ENCODE assay signal across 8 cellular contexts in genomic region chr10:101066146-101066889, GRCh38. TPM values are rescaled to one million over a fixed set of nuclear protein-coding genes. Genes with fewer than 3 reads are reported as not detected.
DNase-seq lines count a peak whose midpoint lies in the region; ATAC-seq and TF ChIP-seq lines count a peak whose summit lies in the region.

No MANE protein-coding gene starts in this region.

- H3K4me3 ChIP-seq in NT2/D1 (ENCODE audit: insufficient read length, low read depth) (peak overlapping the region; percentile 53), fibroblast of pulmonary artery (replicated peaks; ENCODE audit: low read depth, low read length) (peak overlapping the region; percentile 42), neural cell (ENCODE audit: low read length) (peak overlapping the region; percentile 66)

- no peak overlapping the region for H2AFZ ChIP-seq in neural cell (ENCODE audit: low read depth, low read length)

- no peak for TF ChIP-seq EP300 in neural cell (conservative IDR thresholded peaks at IDR 0.05; ENCODE audit: poor library complexity, severe bottlenecking)

- H3K4me1 Mint-ChIP-seq in activated T-cell treated with anti-CD3 and anti-CD28 coated beads, Interleukin-2, amount 50 U/mL, for 72 hours (ENCODE audit: low read depth): peaks cover 39% of the 10 kb centered on the region

- H3K36me3 Mint-ChIP-seq in activated T-cell treated with anti-CD3 and anti-CD28 coated beads, Interleukin-2, amount 50 U/mL, for 72 hours (ENCODE audit: insufficient read depth in 2 of 2): no peaks in the 10 kb centered on the region

- H3K27ac Mint-ChIP-seq in activated T-cell treated with anti-CD3 and anti-CD28 coated beads, Interleukin-2, amount 50 U/mL, for 72 hours: no peak overlapping the region

- peaks cover 53% of the 10 kb centered on the region for H3K27me3 ChIP-seq in NT2/D1 (ENCODE audit: insufficient read depth, insufficient read length)
- H3K27me3 ChIP-seq in neural cell (ENCODE audit: insufficient read depth, low read depth, low read length): peaks cover 73% of the 10 kb centered on the region

- H3K9me3 Mint-ChIP-seq in activated T-cell treated with anti-CD3 and anti-CD28 coated beads, Interleukin-2, amount 50 U/mL, for 72 hours: no peaks in the 10 kb centered on the region

- no peaks in the 10 kb centered on the region for H3K79me2 ChIP-seq in neural cell (replicated peaks; ENCODE audit: insufficient read depth, low read length)

- TF ChIP-seq RAD21 in neural cell (conservative IDR thresholded peaks at IDR 0.05): no peak

- peaks cover 14% of the 10 kb centered on the region for H3K4me1 ChIP-seq in NT2/D1 (ENCODE audit: insufficient read depth, insufficient read length)

- H3K9me3 ChIP-seq in NT2/D1 (ENCODE audit: insufficient read depth, low read length): no peaks in the 10 kb centered on the region; the same call in 1 of the 2 replicates
- H3K9me3 ChIP-seq in neural cell (ENCODE audit: low read length): no peaks in the 10 kb centered on the region

- no peaks in the 10 kb centered on the region for H4K20me1 ChIP-seq in neural cell (ENCODE audit: insufficient read depth)

- H3K9ac ChIP-seq in NT2/D1 (ENCODE audit: insufficient read length, low read depth) (peak overlapping the region; percentile 67), neural cell (ENCODE audit: low read length) (no peak overlapping the region)

- H3K4me2 ChIP-seq in neural cell (ENCODE audit: low read length): no peak overlapping the region

- no peaks in the 10 kb centered on the region for H3K9me2 ChIP-seq in neural cell (ENCODE audit: insufficient read depth, low read length)

- peak; percentile 69 for DNase-seq in COLO668 (lab: John Stamatoyannopoulos, UW; ENCODE audit: unreplicated experiment)
- DNase-seq in HCEC 1CT: peak; percentile 78
- no peak for DNase-seq in NT2/D1 (ENCODE audit: low read depth, low spot score)
- DNase-seq in activated T-cell treated with anti-CD3 and anti-CD28 coated beads, Interleukin-2, amount 50 U/mL, for 72 hours: peak; percentile 60 to 66
- DNase-seq in fibroblast of pulmonary artery (ENCODE audit: low read depth): peak; percentile 54
- DNase-seq in kidney glomerular epithelial cell (lab: John Stamatoyannopoulos, UW): no peak

- H3K27me3 Mint-ChIP-seq in activated T-cell treated with anti-CD3 and anti-CD28 coated beads, Interleukin-2, amount 50 U/mL, for 72 hours (ENCODE audit: low read depth): peaks cover 45% of the 10 kb centered on the region

- peak; percentile 53 to 58 for ATAC-seq in activated T-cell treated with anti-CD3 and anti-CD28 coated beads, Interleukin-2, amount 50 U/mL, for 72 hours (replicated peaks in 1 of 2)
- no peak for ATAC-seq in GM18867 (IDR thresholded peaks at IDR 0.05; ENCODE audit: unreplicated experiment)

- no peaks in the 10 kb centered on the region for H3K36me3 ChIP-seq in NT2/D1 (ENCODE audit: insufficient read depth, insufficient read length, low read length)
- no peaks in the 10 kb centered on the region for H3K36me3 ChIP-seq in neural cell (ENCODE audit: insufficient read depth, low read length)

- H3F3A ChIP-seq in neural cell (ENCODE audit: insufficient read depth, low read length, poor library complexity, severe bottlenecking): peaks cover 3% of the 10 kb centered on the region

- no peak overlapping the region for H3K27ac ChIP-seq in neural cell (ENCODE audit: low read length)

- TF ChIP-seq CTCF in fibroblast of pulmonary artery (IDR thresholded peaks at IDR 0.05; ENCODE audit: low read length, missing control alignments): peak; percentile 48
- peak; percentile 41 for TF ChIP-seq CTCF in neural cell (IDR thresholded peaks at IDR 0.05; ENCODE audit: poor library complexity, severe bottlenecking)

- H3K4me3 Mint-ChIP-seq in activated T-cell treated with anti-CD3 and anti-CD28 coated beads, Interleukin-2, amount 50 U/mL, for 72 hours: peak overlapping the region; percentile 85 to 86

TF ChIP-seq in neural cell, 6 proteins besides CTCF, POLR2A, EP300 and RAD21:
- TF ChIP-seq EZH2 (IDR thresholded peaks at IDR 0.05; ENCODE audit: borderline replicate concordance, insufficient read depth, low read length, poor library complexity, severe bottlenecking): no peak
- no peak for TF ChIP-seq TAF1 (IDR thresholded peaks at IDR 0.05; ENCODE audit: low read depth)
- no peak for TF ChIP-seq MXI1 (conservative IDR thresholded peaks at IDR 0.05; ENCODE audit: poor library complexity, severe bottlenecking)
- TF ChIP-seq POLR2AphosphoS5 (IDR thresholded peaks at IDR 0.05): no peak
- TF ChIP-seq, protein P1, sequence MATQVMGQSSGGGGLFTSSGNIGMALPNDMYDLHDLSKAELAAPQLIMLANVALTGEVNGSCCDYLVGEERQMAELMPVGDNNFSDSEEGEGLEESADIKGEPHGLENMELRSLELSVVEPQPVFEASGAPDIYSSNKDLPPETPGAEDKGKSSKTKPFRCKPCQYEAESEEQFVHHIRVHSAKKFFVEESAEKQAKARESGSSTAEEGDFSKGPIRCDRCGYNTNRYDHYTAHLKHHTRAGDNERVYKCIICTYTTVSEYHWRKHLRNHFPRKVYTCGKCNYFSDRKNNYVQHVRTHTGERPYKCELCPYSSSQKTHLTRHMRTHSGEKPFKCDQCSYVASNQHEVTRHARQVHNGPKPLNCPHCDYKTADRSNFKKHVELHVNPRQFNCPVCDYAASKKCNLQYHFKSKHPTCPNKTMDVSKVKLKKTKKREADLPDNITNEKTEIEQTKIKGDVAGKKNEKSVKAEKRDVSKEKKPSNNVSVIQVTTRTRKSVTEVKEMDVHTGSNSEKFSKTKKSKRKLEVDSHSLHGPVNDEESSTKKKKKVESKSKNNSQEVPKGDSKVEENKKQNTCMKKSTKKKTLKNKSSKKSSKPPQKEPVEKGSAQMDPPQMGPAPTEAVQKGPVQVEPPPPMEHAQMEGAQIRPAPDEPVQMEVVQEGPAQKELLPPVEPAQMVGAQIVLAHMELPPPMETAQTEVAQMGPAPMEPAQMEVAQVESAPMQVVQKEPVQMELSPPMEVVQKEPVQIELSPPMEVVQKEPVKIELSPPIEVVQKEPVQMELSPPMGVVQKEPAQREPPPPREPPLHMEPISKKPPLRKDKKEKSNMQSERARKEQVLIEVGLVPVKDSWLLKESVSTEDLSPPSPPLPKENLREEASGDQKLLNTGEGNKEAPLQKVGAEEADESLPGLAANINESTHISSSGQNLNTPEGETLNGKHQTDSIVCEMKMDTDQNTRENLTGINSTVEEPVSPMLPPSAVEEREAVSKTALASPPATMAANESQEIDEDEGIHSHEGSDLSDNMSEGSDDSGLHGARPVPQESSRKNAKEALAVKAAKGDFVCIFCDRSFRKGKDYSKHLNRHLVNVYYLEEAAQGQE (IDR thresholded peaks at IDR 0.05; ENCODE audit: borderline replicate concordance): no peak
- TF ChIP-seq SMC3 (conservative IDR thresholded peaks at IDR 0.05; ENCODE audit: poor library complexity): no peak

RNA-seq across cellular contexts. Expression of gene KAZALD1, which starts 4.5 kb away (rescaled TPM):
- under 1 TPM; 0.49 to 0.53 TPM for total RNA-seq in activated T-cell treated with anti-CD3 and anti-CD28 coated beads, Interleukin-2, amount 50 U/mL, for 72 hours
- 1.2 and 1.6 TPM in 2 replicates for polyA plus RNA-seq in neural cell
- polyA minus RNA-seq in neural cell: 1.5 and 1.6 TPM in 2 replicates

RNA-seq across cellular contexts. Expression of gene SFXN3, which starts 35.3 kb away (rescaled TPM):
- total RNA-seq in activated T-cell treated with anti-CD3 and anti-CD28 coated beads, Interleukin-2, amount 50 U/mL, for 72 hours: 10 to 100 TPM; 23.5 to 24.2 TPM
- polyA plus RNA-seq in neural cell: 52.1 and 56.5 TPM in 2 replicates
- 29.7 and 32.3 TPM in 2 replicates for polyA minus RNA-seq in neural cell

RNA-seq across cellular contexts. Expression of gene PDZD7, which starts 35.4 kb away (rescaled TPM):
- under 1 TPM; 0.12 to 0.44 TPM for total RNA-seq in activated T-cell treated with anti-CD3 and anti-CD28 coated beads, Interleukin-2, amount 50 U/mL, for 72 hours
- 1.5 and 2.6 TPM in 2 replicates for polyA plus RNA-seq in neural cell
- 2.2 and 2.8 TPM in 2 replicates for polyA minus RNA-seq in neural cell

Comparison
In these comparisons a context has a peak if more than half of its experiments do, and no peak if none do; other contexts are left out.
1. DNase-seq: peak in COLO668 (single experiment), HCEC 1CT (single experiment), activated T-cell treated with anti-CD3 and anti-CD28 coated beads, Interleukin-2, amount 50 U/mL, for 72 hours (2 of 2) and fibroblast of pulmonary artery (single experiment); none in NT2/D1 (single experiment) and kidney glomerular epithelial cell (single experiment).
2. Peak in every context shown above with its lines, with median percentiles within 50 percentile points of each other: H3K4me3 ChIP-seq.